10 cellular contexts compared by ENCODE assay signal in the genomic region with DNA sequence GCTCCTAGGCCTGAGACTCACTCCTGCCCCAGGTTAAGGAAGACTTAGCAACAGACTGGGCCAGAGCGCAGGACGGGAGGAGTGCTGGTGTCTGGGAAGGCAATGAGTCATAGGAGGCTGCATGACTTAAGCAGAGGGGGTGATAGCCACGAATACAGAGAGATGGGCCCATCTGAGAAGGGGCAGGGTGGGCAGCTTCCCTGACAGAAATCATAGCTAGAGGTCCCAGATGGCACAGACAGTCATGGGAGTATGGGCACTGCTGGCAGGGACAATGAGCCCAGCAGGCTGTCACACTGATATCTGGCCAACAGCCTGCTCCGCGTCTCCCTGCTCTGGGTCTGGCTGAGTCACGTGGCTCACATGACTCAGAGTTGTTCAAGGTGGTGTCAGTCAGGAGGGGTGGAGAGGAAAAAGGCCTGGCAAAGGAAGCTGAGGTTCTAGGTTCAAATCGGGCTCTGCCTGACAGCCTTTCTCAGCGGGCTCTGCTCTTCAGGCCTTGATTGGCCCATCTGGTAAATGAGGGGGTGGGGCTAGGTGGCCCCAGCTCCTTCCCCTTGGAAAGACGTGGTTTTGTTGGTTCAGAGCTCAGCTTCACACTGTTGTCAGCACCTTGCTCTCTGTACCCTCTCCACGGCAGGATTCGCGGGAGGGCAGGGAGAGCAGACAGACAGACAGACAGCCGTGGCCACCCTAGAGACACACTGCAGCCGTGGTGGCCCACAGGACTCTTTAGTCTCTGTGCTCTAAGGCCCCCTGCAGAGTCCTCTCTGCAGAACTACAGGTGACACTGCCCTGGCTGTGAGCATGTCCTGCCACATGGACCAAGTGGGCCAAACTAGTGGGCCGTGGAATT. TPM values are rescaled to one million over a fixed set of nuclear protein-coding genes. Genes with fewer than 3 reads are reported as not detected.
DNase-seq lines count a peak whose midpoint lies in the region; ATAC-seq and TF ChIP-seq lines count a peak whose summit lies in the region.
"Had no signal": no experiment of that assay in that cellular context is flagged by ENCODE, and none has a peak within 500 bp of the region (broad histone marks: within the 10 kb centered on the region; RNA-seq: fewer than 3 reads in every experiment).

No MANE protein-coding gene starts in this region.

- no peaks in the 10 kb centered on the region for H3K4me1 ChIP-seq in HUES48 (ENCODE audit: control insufficient read depth, insufficient read depth, low read length)
- peaks cover 11 to 13% of the 10 kb centered on the region in 2 donors for H3K4me1 ChIP-seq in adrenal gland (replicated peaks in 1 of 2)
- H3K4me1 ChIP-seq in gastrocnemius medialis = peaks cover 8 to 9% of the 10 kb centered on the region in 2 donors

- in situ Hi-C loops in gastrocnemius medialis (cut with MboI; ENCODE audit: low sequenced_read_pairs in 4 of 4) = loop anchor here in 1 of 4 donors (5.0 kb wide), 1 partner anchor 160 kb away; no protein-coding TSS in a partner anchor

- H3K36me3 ChIP-seq in HUES48 (ENCODE audit: control insufficient read depth, insufficient read depth, low read length) = peaks cover 84% of the 10 kb centered on the region
- H3K36me3 ChIP-seq in adrenal gland (replicated peaks in 1 of 2) = no peaks in the 10 kb centered on the region
- H3K36me3 ChIP-seq in gastrocnemius medialis = peaks cover 0 to 8% of the 10 kb centered on the region in 2 donors

- H3K27me3 ChIP-seq in HUES48 (ENCODE audit: control insufficient read depth, insufficient read depth, low read length) (no peaks in the 10 kb centered on the region), adrenal gland (no peaks in the 10 kb centered on the region), gastrocnemius medialis (no peaks in the 10 kb centered on the region)

- peak overlapping the region; percentile 16 for H3K27ac ChIP-seq in HUES48 (ENCODE audit: low read depth, low read length)
- H3K27ac ChIP-seq in adrenal gland = peak overlapping the region in 3 of 5 donors; percentile 66 to 81 (median 69)
- peak overlapping the region in 3 of 4 donors; percentile 38 to 67 (median 43) for H3K27ac ChIP-seq in gastrocnemius medialis

- no peaks in the 10 kb centered on the region for H3K9me3 ChIP-seq in HUES48 (ENCODE audit: control insufficient read depth, insufficient read depth, low read length)
- no peaks in the 10 kb centered on the region for H3K9me3 ChIP-seq in adrenal gland (replicated peaks in 1 of 3)
- H3K9me3 ChIP-seq in gastrocnemius medialis = no peaks in the 10 kb centered on the region

- TF ChIP-seq CTCF in adrenal gland (IDR thresholded peaks at IDR 0.05) (no peak), gastrocnemius medialis (IDR thresholded peaks at IDR 0.05 in 4 of 5, conservative IDR thresholded peaks at IDR 0.05 in 1 of 5) (no peak)

- intact Hi-C loops in adrenal gland (cut with DNase I) (loop anchor here in 1 of 2 donors (5.0 kb wide), 1 partner anchor 160 kb away; no protein-coding TSS in a partner anchor), left cardiac atrium (cut with DNase I) (loop anchor here (5.0 to 10.0 kb wide), 2 partner anchors 158 to 160 kb away; no protein-coding TSS in a partner anchor), gastrocnemius medialis (cut with DNase I; ENCODE audit: low total_unique reads) (no loop called here)

- no peak overlapping the region for H3K9ac ChIP-seq in HUES48 (ENCODE audit: low read depth, low read length)

- H3K4me3 ChIP-seq in HUES48 (ENCODE audit: low read depth, low read length) = no peak overlapping the region
- peak overlapping the region in 1 of 4 donors; percentile 18 for H3K4me3 ChIP-seq in adrenal gland
- H3K4me3 ChIP-seq in gastrocnemius medialis = peak overlapping the region in 1 of 4 donors; percentile 21
- H3K4me3 ChIP-seq: GM12878 had no signal

- WGBS in adrenal gland, 4 donors = 30 to 49% (median 47%) methylated on average over 10 to 15 of the region's 15 CpGs

- DNase-seq in AG08395 (ENCODE audit: low spot score) (peak; percentile 93), adrenal gland (peak; percentile 84 to 93 (median 92)), left cardiac atrium (peak; percentile 86), gastrocnemius medialis (peak; percentile 54 to 65), NCI-H1048 (lab: John Stamatoyannopoulos, UW) (no peak)

- ATAC-seq in left cardiac atrium (peak; percentile 93 to 96), gastrocnemius medialis (peak; percentile 89 to 91), GM18909 (IDR thresholded peaks at IDR 0.05; ENCODE audit: poor library complexity, unreplicated experiment) (no peak), HG03342 (IDR thresholded peaks at IDR 0.05; ENCODE audit: unreplicated experiment) (no peak)
- ATAC-seq: GM12878 had no signal

- TF ChIP-seq POLR2A in adrenal gland (IDR thresholded peaks at IDR 0.05) (no peak), gastrocnemius medialis (IDR thresholded peaks at IDR 0.05) (no peak)

RNA-seq across cellular contexts. Expression of gene DBX1, which starts 47.8 kb away (rescaled TPM):
- total RNA-seq in adrenal gland = not detected
- polyA plus RNA-seq in adrenal gland = not detected
- total RNA-seq in left cardiac atrium = not detected
- total RNA-seq in gastrocnemius medialis = not detected
- total RNA-seq: GM12878 had no signal
- polyA plus RNA-seq: GM12878, thymus had no signal

Comparison
In these comparisons a context has a peak if more than half of its experiments do, and no peak if none do; other contexts are left out.
1. H3K27ac ChIP-seq: peak in every context shown above with its lines; median percentile 69 in adrenal gland; 43 in gastrocnemius medialis; 16 in HUES48.
2. ATAC-seq: peak in left cardiac atrium (2 of 2) and gastrocnemius medialis (2 of 2); none in GM18909 (single experiment) and HG03342 (single experiment).